8 cellular contexts compared by ENCODE assay signal in genomic region chr2:127637725-127638252, GRCh38. TPM values are rescaled to one million over a fixed set of nuclear protein-coding genes. Genes with fewer than 3 reads are reported as not detected.
DNase-seq lines count a peak whose midpoint lies in the region; ATAC-seq, FAIRE-seq and TF ChIP-seq lines count a peak whose summit lies in the region.

No MANE protein-coding gene starts in this region.

- no peak overlapping the region for H3K9ac ChIP-seq in Karpas-422 (ENCODE audit: low read length)

- H3K36me3 Mint-ChIP-seq in HFFc6 (ENCODE audit: low read depth): no peaks in the 10 kb centered on the region
- H3K36me3 Mint-ChIP-seq in activated T-helper 1 cell treated with anti-CD3 and anti-CD28 coated beads, Interleukin-12 subunit alpha, Interleukin-12 subunit beta, Interleukin-2, Interleukin-4 antibody, amounts not matched to agents 30 ng/mL and 10 ng/mL and 1 ng/mL, durations not matched to agents 14 hours and 24 hours and 36 hours (ENCODE audit: low read depth): no peaks in the 10 kb centered on the region
- H3K36me3 Mint-ChIP-seq in stimulated activated memory B cell treated with anti-CD40 and anti-IgM and Interleukin-4, amounts not matched to agents 10 μg/mL and 1 μg/mL and 100 μg/mL, for 72 hours: no peaks in the 10 kb centered on the region

- CTCF ChIA-PET in A549 (lab: Yijun Ruan, JAX): interaction anchor here (0.6 to 6.4 kb wide), 6 partner anchors 12 to 128 kb away, joined by 3 to 44 read pairs (median 4); no protein-coding TSS in a partner anchor

- WGBS in A549 (ENCODE audit: missing lambda C conversion rate): 29% methylated on average over 7 of the region's 8 CpGs
- WGBS in right cardiac atrium: 25% methylated on average over 8 of the region's 8 CpGs

- H3K9me3 ChIP-seq in A549 (no peaks in the 10 kb centered on the region), right cardiac atrium (ENCODE audit: control insufficient read depth, low read length) (no peaks in the 10 kb centered on the region), Karpas-422 (ENCODE audit: low read length) (no peaks in the 10 kb centered on the region)

- no peaks in the 10 kb centered on the region for H3K9me3 Mint-ChIP-seq in HFFc6
- no peaks in the 10 kb centered on the region for H3K9me3 Mint-ChIP-seq in activated T-helper 1 cell treated with anti-CD3 and anti-CD28 coated beads, Interleukin-12 subunit alpha, Interleukin-12 subunit beta, Interleukin-2, Interleukin-4 antibody, amounts not matched to agents 30 ng/mL and 10 ng/mL and 1 ng/mL, durations not matched to agents 14 hours and 24 hours and 36 hours
- no peaks in the 10 kb centered on the region for H3K9me3 Mint-ChIP-seq in stimulated activated memory B cell treated with anti-CD40 and anti-IgM and Interleukin-4, amounts not matched to agents 10 μg/mL and 1 μg/mL and 100 μg/mL, for 72 hours

- no peak for TF ChIP-seq EP300 in A549 (IDR thresholded peaks at IDR 0.05)

- H2AFZ ChIP-seq in Karpas-422 (ENCODE audit: low read length): no peak overlapping the region

- H3K4me1 Mint-ChIP-seq in HFFc6 (ENCODE audit: low read depth): peaks cover 9% of the 10 kb centered on the region
- peaks cover 7% of the 10 kb centered on the region for H3K4me1 Mint-ChIP-seq in activated T-helper 1 cell treated with anti-CD3 and anti-CD28 coated beads, Interleukin-12 subunit alpha, Interleukin-12 subunit beta, Interleukin-2, Interleukin-4 antibody, amounts not matched to agents 30 ng/mL and 10 ng/mL and 1 ng/mL, durations not matched to agents 14 hours and 24 hours and 36 hours (ENCODE audit: low read depth)
- peaks cover 88% of the 10 kb centered on the region for H3K4me1 Mint-ChIP-seq in stimulated activated memory B cell treated with anti-CD40 and anti-IgM and Interleukin-4, amounts not matched to agents 10 μg/mL and 1 μg/mL and 100 μg/mL, for 72 hours

- FAIRE-seq in A549 (lab: Jason Lieb, UNC): no peak

- peak overlapping the region; percentile 43 for H3K4me2 ChIP-seq in A549
- H3K4me2 ChIP-seq in Karpas-422 (ENCODE audit: low read depth, low read length, poor library complexity, severe bottlenecking): no peak overlapping the region

- ATAC-seq in A549 (peak; percentile 30 to 54), right cardiac atrium (peak; percentile 28 to 45)
- ATAC-seq in stimulated activated memory B cell treated with anti-CD40 and anti-IgM and Interleukin-4, amounts not matched to agents 10 μg/mL and 1 μg/mL and 100 μg/mL, for 72 hours: peak; percentile 1

- H3K27me3 Mint-ChIP-seq in HFFc6 (ENCODE audit: insufficient read depth): peaks cover 5% of the 10 kb centered on the region; the same call in 1 of the 2 replicates
- H3K27me3 Mint-ChIP-seq in activated T-helper 1 cell treated with anti-CD3 and anti-CD28 coated beads, Interleukin-12 subunit alpha, Interleukin-12 subunit beta, Interleukin-2, Interleukin-4 antibody, amounts not matched to agents 30 ng/mL and 10 ng/mL and 1 ng/mL, durations not matched to agents 14 hours and 24 hours and 36 hours (ENCODE audit: insufficient read depth): no peaks in the 10 kb centered on the region
- H3K27me3 Mint-ChIP-seq in stimulated activated memory B cell treated with anti-CD40 and anti-IgM and Interleukin-4, amounts not matched to agents 10 μg/mL and 1 μg/mL and 100 μg/mL, for 72 hours: no peaks in the 10 kb centered on the region

- H3K27me3 ChIP-seq in right cardiac atrium (ENCODE audit: control insufficient read depth, insufficient read depth) (no peaks in the 10 kb centered on the region), Karpas-422 (ENCODE audit: low read length) (no peaks in the 10 kb centered on the region)

- H3K4me3 ChIP-seq in A549 (no peak overlapping the region), right cardiac atrium (ENCODE audit: low read length) (no peak overlapping the region), Karpas-422 (ENCODE audit: low read length) (no peak overlapping the region)

- TF ChIP-seq POLR2A in A549 (IDR thresholded peaks at IDR 0.05; ENCODE audit: low read length): no peak

- H3K27ac Mint-ChIP-seq in HFFc6: peak overlapping the region; percentile 93
- H3K27ac Mint-ChIP-seq in activated T-helper 1 cell treated with anti-CD3 and anti-CD28 coated beads, Interleukin-12 subunit alpha, Interleukin-12 subunit beta, Interleukin-2, Interleukin-4 antibody, amounts not matched to agents 30 ng/mL and 10 ng/mL and 1 ng/mL, durations not matched to agents 14 hours and 24 hours and 36 hours: peak overlapping the region; percentile 35
- H3K27ac Mint-ChIP-seq in stimulated activated memory B cell treated with anti-CD40 and anti-IgM and Interleukin-4, amounts not matched to agents 10 μg/mL and 1 μg/mL and 100 μg/mL, for 72 hours: peak overlapping the region; percentile 97

- no peak for TF ChIP-seq RAD21 in A549 (conservative IDR thresholded peaks at IDR 0.05 in 1 of 2, IDR thresholded peaks at IDR 0.05 in 1 of 2)

- H3K27ac ChIP-seq in A549: peak overlapping the region; percentile 58 to 75
- peak overlapping the region; percentile 71 for H3K27ac ChIP-seq in right cardiac atrium (ENCODE audit: low read length)
- no peak overlapping the region for H3K27ac ChIP-seq in Karpas-422 (ENCODE audit: low read length)

- POLR2A ChIA-PET in A549 (lab: Yijun Ruan, JAX): interaction anchor here (0.8 kb wide), 1 partner anchor 12 kb away, joined by 4 read pairs; no protein-coding TSS in a partner anchor

- H3K4me1 ChIP-seq in A549 (peaks cover 15% of the 10 kb centered on the region), right cardiac atrium (ENCODE audit: control insufficient read depth, insufficient read depth, low read length) (peaks cover 10% of the 10 kb centered on the region), Karpas-422 (ENCODE audit: low read length) (peaks cover 60% of the 10 kb centered on the region)

- H3K9me2 ChIP-seq in Karpas-422 (replicated peaks; ENCODE audit: insufficient read depth, low read length): no peaks in the 10 kb centered on the region

- H3K36me3 ChIP-seq in Karpas-422 (ENCODE audit: insufficient read depth, low read length): no peaks in the 10 kb centered on the region

- no peaks in the 10 kb centered on the region for H4K20me1 ChIP-seq in Karpas-422 (ENCODE audit: insufficient read depth, low read depth, low read length)

- DNase-seq in A549 (ENCODE audit: low read depth in 1 of 2, low spot score in 1 of 2): peak; percentile 29 to 51
- DNase-seq in HFFc6: peak; percentile 65
- DNase-seq in activated T-helper 1 cell treated with anti-CD3 and anti-CD28 coated beads, Interleukin-12 subunit alpha, Interleukin-12 subunit beta, Interleukin-2, Interleukin-4 antibody, amounts not matched to agents 30 ng/mL and 10 ng/mL and 1 ng/mL, durations not matched to agents 14 hours and 24 hours and 36 hours (ENCODE audit: low spot score): no peak
- peak; percentile 73 to 81 (median 76) for DNase-seq in right cardiac atrium
- no peak for DNase-seq in NCI-H510A treated with DMSO at 0.1 percent for 48 hours (lab: John Stamatoyannopoulos, UW)
- DNase-seq in Karpas-422: no peak
- DNase-seq in NCI-H526 treated with DMSO at 0.1 percent for 48 hours (lab: John Stamatoyannopoulos, UW): no peak

- TF ChIP-seq CTCF in A549 (IDR thresholded peaks at IDR 0.05): no peak
- TF ChIP-seq CTCF in HFFc6 (IDR thresholded peaks at IDR 0.05): 0 out of 2 replicates have a peak, but pooled peaks have one; percentile 19

- no peak overlapping the region for H3K4me3 Mint-ChIP-seq in HFFc6
- H3K4me3 Mint-ChIP-seq in activated T-helper 1 cell treated with anti-CD3 and anti-CD28 coated beads, Interleukin-12 subunit alpha, Interleukin-12 subunit beta, Interleukin-2, Interleukin-4 antibody, amounts not matched to agents 30 ng/mL and 10 ng/mL and 1 ng/mL, durations not matched to agents 14 hours and 24 hours and 36 hours: no peak overlapping the region
- no peak overlapping the region for H3K4me3 Mint-ChIP-seq in stimulated activated memory B cell treated with anti-CD40 and anti-IgM and Interleukin-4, amounts not matched to agents 10 μg/mL and 1 μg/mL and 100 μg/mL, for 72 hours

- H3K79me2 ChIP-seq in Karpas-422 (ENCODE audit: low read length): no peaks in the 10 kb centered on the region

- intact Hi-C loops in activated T-helper 1 cell treated with anti-CD3 and anti-CD28 coated beads, Interleukin-12 subunit alpha, Interleukin-12 subunit beta, Interleukin-2, Interleukin-4 antibody, amounts not matched to agents 30 ng/mL and 10 ng/mL and 1 ng/mL, durations not matched to agents 14 hours and 24 hours and 36 hours (cut with micrococcal nuclease): no loop called here
- intact Hi-C loops in right cardiac atrium (cut with DNase I): no loop called here

RNA-seq across cellular contexts. Expression of gene GPR17, which starts 8.2 kb away (rescaled TPM):
- polyA plus RNA-seq in A549 (2011; rRNA removed): not detected in 2 replicates
- not detected in 2 replicates for polyA plus RNA-seq in A549 (2012; cell fraction: cytosol; rRNA removed)
- polyA plus RNA-seq in A549 (2012; cell fraction: nucleus; rRNA removed): not detected in 2 replicates
- not detected in 3 replicates for polyA plus RNA-seq in A549 (2017; fragmentation: RNase III; extraction: RNeasy Plus Mini Kit Qiagen cat#74134 plus additional on column Dnase treatment)
- not detected in 2 replicates for polyA minus RNA-seq in A549 (2011; rRNA and poly(A)+ RNA removed)
- not detected for total RNA-seq in HFFc6 (2021; fragmentation: NEBNext Ultra II Directional; extraction: Animal tissue kit (Norgen Biotek cat#: 25700))
- not detected in 2 replicates for total RNA-seq in activated T-helper 1 cell treated with anti-CD3 and anti-CD28 coated beads, Interleukin-12 subunit alpha, Interleukin-12 subunit beta, Interleukin-2, Interleukin-4 antibody, amounts not matched to agents 30 ng/mL and 10 ng/mL and 1 ng/mL, durations not matched to agents 14 hours and 24 hours and 36 hours
- total RNA-seq in right cardiac atrium: under 1 TPM in 2 of 4 donors, not detected in 2; 0.31 to 0.40 TPM
- polyA plus RNA-seq in right cardiac atrium: 4.0 TPM
- not detected in 2 replicates for total RNA-seq in Karpas-422 (2014; rRNA removed; shearing (Covaris generic); ENCODE audit: low replicate concordance)

RNA-seq across cellular contexts. Expression of gene LIMS2, which starts 37.5 kb away (rescaled TPM):
- polyA plus RNA-seq in A549 (2011; rRNA removed) (1.2 TPM in 2 replicates), A549 (2017; fragmentation: RNase III; extraction: RNeasy Plus Mini Kit Qiagen cat#74134 plus additional on column Dnase treatment) (5.6 to 7.6 TPM (median 6.1 TPM) in 3 replicates), right cardiac atrium (178 TPM)
- 3.1 and 5.2 TPM in 2 replicates for polyA plus RNA-seq in A549 (2012; cell fraction: cytosol; rRNA removed)
- 16.4 and 21.6 TPM in 2 replicates for polyA plus RNA-seq in A549 (2012; cell fraction: nucleus; rRNA removed)
- 2.1 and 3.3 TPM in 2 replicates for polyA minus RNA-seq in A549 (2011; rRNA and poly(A)+ RNA removed)
- 10 to 100 TPM; 47.8 to 65.0 (median 59.1) TPM for total RNA-seq in HFFc6 (2021; fragmentation: NEBNext Ultra II Directional; extraction: Animal tissue kit (Norgen Biotek cat#: 25700))
- 4.8 and 5.1 TPM in 2 replicates for total RNA-seq in activated T-helper 1 cell treated with anti-CD3 and anti-CD28 coated beads, Interleukin-12 subunit alpha, Interleukin-12 subunit beta, Interleukin-2, Interleukin-4 antibody, amounts not matched to agents 30 ng/mL and 10 ng/mL and 1 ng/mL, durations not matched to agents 14 hours and 24 hours and 36 hours
- total RNA-seq in right cardiac atrium: 100 to 1,000 TPM; 163 to 224 (median 209) TPM
- 0.32 and 0.56 TPM in 2 replicates for total RNA-seq in Karpas-422 (2014; rRNA removed; shearing (Covaris generic); ENCODE audit: low replicate concordance)

Comparison
In these comparisons a context has a peak if more than half of its experiments do, and no peak if none do; other contexts are left out.
1. DNase-seq: peak in A549 (2 of 2), HFFc6 (single experiment) and right cardiac atrium (3 of 3); none in activated T-helper 1 cell treated with anti-CD3 and anti-CD28 coated beads, Interleukin-12 subunit alpha, Interleukin-12 subunit beta, Interleukin-2, Interleukin-4 antibody, amounts not matched to agents 30 ng/mL and 10 ng/mL and 1 ng/mL, durations not matched to agents 14 hours and 24 hours and 36 hours (single experiment), NCI-H510A treated with DMSO at 0.1 percent for 48 hours (single experiment), Karpas-422 (single experiment) and NCI-H526 treated with DMSO at 0.1 percent for 48 hours (single experiment).
2. H3K27ac Mint-ChIP-seq: peak in every context shown above with its lines; median percentile 97 in stimulated activated memory B cell treated with anti-CD40 and anti-IgM and Interleukin-4, amounts not matched to agents 10 μg/mL and 1 μg/mL and 100 μg/mL, for 72 hours; 93 in HFFc6; 35 in activated T-helper 1 cell treated with anti-CD3 and anti-CD28 coated beads, Interleukin-12 subunit alpha, Interleukin-12 subunit beta, Interleukin-2, Interleukin-4 antibody, amounts not matched to agents 30 ng/mL and 10 ng/mL and 1 ng/mL, durations not matched to agents 14 hours and 24 hours and 36 hours.
3. Peak in every context shown above with its lines, with median percentiles within 50 percentile points of each other: ATAC-seq.